22 cellular contexts compared by ENCODE assay signal in the genomic region with DNA sequence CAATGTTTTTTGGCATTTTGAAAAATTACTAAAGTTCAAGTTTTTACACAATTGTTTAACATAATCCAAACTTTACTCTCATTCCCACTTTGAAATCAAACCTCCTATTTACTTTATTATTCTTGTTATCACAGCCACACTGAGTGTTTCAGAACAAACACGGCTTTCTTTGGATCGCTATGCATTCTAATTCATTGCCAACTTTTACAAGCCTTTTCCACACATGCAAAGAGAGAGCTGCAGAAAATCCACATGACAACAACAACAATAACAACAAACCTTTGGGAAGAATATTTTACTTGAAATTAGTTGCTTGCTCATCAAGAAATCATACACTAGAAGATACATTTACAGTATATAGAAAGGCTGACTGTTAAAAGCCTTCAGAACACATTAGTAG. TPM values are rescaled to one million over a fixed set of nuclear protein-coding genes. Genes with fewer than 3 reads are reported as not detected.
DNase-seq lines count a peak whose midpoint lies in the region; ATAC-seq and TF ChIP-seq lines count a peak whose summit lies in the region.
"Had no signal": no experiment of that assay in that cellular context is flagged by ENCODE, and none has a peak within 500 bp of the region (broad histone marks: within the 10 kb centered on the region; RNA-seq: fewer than 3 reads in every experiment).

No MANE protein-coding gene starts in this region.

- DNase-seq in SJSA1 (ENCODE audit: low read depth in 1 of 2, low spot score in 2 of 2): no peak
- no peak for DNase-seq in fibroblast of lung (ENCODE audit: low read depth in 2 of 2)
- DNase-seq in transverse colon: no peak
- DNase-seq in activated CD8-positive, alpha-beta memory T cell treated with anti-CD3 and anti-CD28 coated beads, Interleukin-2, amount 50 U/mL, for 4 hours: no peak
- no peak for DNase-seq in G401 (ENCODE audit: low spot score)
- DNase-seq: activated CD8-positive, alpha-beta T cell treated with anti-CD3 and anti-CD28 coated beads for 36 hours; activated naive CD8-positive, alpha-beta T cell treated with anti-CD3 and anti-CD28 coated beads, Interleukin-2, amount 10 ng/mL, durations not matched to agents 7 days and 5 days; central memory CD4-positive, alpha-beta T cell; effector memory CD8-positive, alpha-beta T cell; kidney; NCI-H1417 treated with DMSO at 0.1 percent for 48 hours; NK-92 treated with Interleukin-12 subunit alpha and Interleukin-12 subunit beta, amount 100 ng/mL, for 24 hours; T-helper 1 cell had no signal

- TF ChIP-seq CTCF in fibroblast of lung (conservative IDR thresholded peaks at IDR 0.05 in 1 of 2, IDR thresholded peaks at IDR 0.05 in 1 of 2; ENCODE audit: low read depth in 1 of 2, low read length in 2 of 2) (no peak), nephron (IDR thresholded peaks at IDR 0.05; ENCODE audit: unreplicated experiment in 3 of 3) (no peak), transverse colon (IDR thresholded peaks at IDR 0.05) (no peak)

- ATAC-seq in HG03354 (IDR thresholded peaks at IDR 0.05; ENCODE audit: poor library complexity, severe bottlenecking, unreplicated experiment): no peak
- ATAC-seq: activated CD8-positive, alpha-beta T cell treated with anti-CD3 and anti-CD28 coated beads for 36 hours; effector memory CD8-positive, alpha-beta T cell; stimulated activated memory B cell treated with anti-CD40 and anti-IgM and Interleukin-4, amounts not matched to agents 10 μg/mL and 1 μg/mL and 100 μg/mL, for 72 hours had no signal

- no peak for TF ChIP-seq POLR2A in transverse colon (IDR thresholded peaks at IDR 0.05)

- H3K9me3 Mint-ChIP-seq in nephron: no peaks in the 10 kb centered on the region
- H3K9me3 Mint-ChIP-seq: activated CD8-positive, alpha-beta T cell treated with anti-CD3 and anti-CD28 coated beads for 36 hours; activated naive CD8-positive, alpha-beta T cell treated with anti-CD3 and anti-CD28 coated beads, Interleukin-2, amount 10 ng/mL, durations not matched to agents 7 days and 5 days; activated T-helper 1 cell treated with anti-CD3 and anti-CD28 coated beads, Interleukin-12 subunit alpha, Interleukin-12 subunit beta, Interleukin-2, Interleukin-4 antibody, amounts not matched to agents 30 ng/mL and 10 ng/mL and 1 ng/mL, durations not matched to agents 14 hours and 24 hours and 36 hours; CD14-positive monocyte; effector memory CD8-positive, alpha-beta T cell; stimulated activated memory B cell treated with anti-CD40 and anti-IgM and Interleukin-4, amounts not matched to agents 10 μg/mL and 1 μg/mL and 100 μg/mL, for 72 hours had no signal

- no peak overlapping the region for H3K4me3 Mint-ChIP-seq in nephron
- H3K4me3 Mint-ChIP-seq: activated CD8-positive, alpha-beta T cell treated with anti-CD3 and anti-CD28 coated beads for 36 hours; activated naive CD8-positive, alpha-beta T cell treated with anti-CD3 and anti-CD28 coated beads, Interleukin-2, amount 10 ng/mL, durations not matched to agents 7 days and 5 days; activated T-helper 1 cell treated with anti-CD3 and anti-CD28 coated beads, Interleukin-12 subunit alpha, Interleukin-12 subunit beta, Interleukin-2, Interleukin-4 antibody, amounts not matched to agents 30 ng/mL and 10 ng/mL and 1 ng/mL, durations not matched to agents 14 hours and 24 hours and 36 hours; CD14-positive monocyte; effector memory CD8-positive, alpha-beta T cell; stimulated activated memory B cell treated with anti-CD40 and anti-IgM and Interleukin-4, amounts not matched to agents 10 μg/mL and 1 μg/mL and 100 μg/mL, for 72 hours had no signal

- H3K27me3 ChIP-seq in SJSA1 (replicated peaks): no peaks in the 10 kb centered on the region
- H3K27me3 ChIP-seq in fibroblast of lung (ENCODE audit: control insufficient read depth, insufficient read depth, low read length): no peaks in the 10 kb centered on the region
- H3K27me3 ChIP-seq in transverse colon: no peaks in the 10 kb centered on the region
- H3K27me3 ChIP-seq: vagina had no signal

- H3K27me3 Mint-ChIP-seq in nephron (ENCODE audit: low read depth): no peaks in the 10 kb centered on the region
- H3K27me3 Mint-ChIP-seq: progenitor cell of endocrine pancreas had no signal

- no peak overlapping the region for H3K4me3 ChIP-seq in SJSA1
- no peak overlapping the region for H3K4me3 ChIP-seq in fibroblast of lung (replicated peaks in 1 of 4; ENCODE audit: control extremely low read depth in 1 of 4, insufficient read depth in 1 of 4, low read depth in 3 of 4, low read length in 4 of 4)
- no peak overlapping the region for H3K4me3 ChIP-seq in transverse colon

- peak overlapping the region; percentile 8 for H3K4me2 ChIP-seq in fibroblast of lung (ENCODE audit: extremely low read depth, insufficient read depth, low read length)

- peak overlapping the region; percentile 53 for H3K27ac ChIP-seq in SJSA1
- no peak overlapping the region for H3K27ac ChIP-seq in fibroblast of lung (ENCODE audit: insufficient read depth, low read length)
- peak overlapping the region in 1 of 4 donors; percentile 13 for H3K27ac ChIP-seq in transverse colon
- H3K27ac ChIP-seq: VCaP had no signal

- H3K4me1 Mint-ChIP-seq in nephron: peaks cover 23% of the 10 kb centered on the region
- H3K4me1 Mint-ChIP-seq: CD14-positive monocyte; stimulated activated memory B cell treated with anti-CD40 and anti-IgM and Interleukin-4, amounts not matched to agents 10 μg/mL and 1 μg/mL and 100 μg/mL, for 72 hours had no signal

- no peaks in the 10 kb centered on the region for H3K79me2 ChIP-seq in fibroblast of lung (ENCODE audit: control insufficient read depth, insufficient read depth, low read length)

- no peaks in the 10 kb centered on the region for H3K36me3 Mint-ChIP-seq in nephron (ENCODE audit: low read depth)
- H3K36me3 Mint-ChIP-seq: activated naive CD8-positive, alpha-beta T cell treated with anti-CD3 and anti-CD28 coated beads, Interleukin-2, amount 10 ng/mL, durations not matched to agents 7 days and 5 days; CD14-positive monocyte; stimulated activated memory B cell treated with anti-CD40 and anti-IgM and Interleukin-4, amounts not matched to agents 10 μg/mL and 1 μg/mL and 100 μg/mL, for 72 hours had no signal

- H3K4me1 ChIP-seq in ES-I3 (ENCODE audit: insufficient read depth, low read length) (peaks cover 38% of the 10 kb centered on the region), SJSA1 (replicated peaks) (peaks cover 17% of the 10 kb centered on the region), fibroblast of lung (ENCODE audit: control insufficient read depth, extremely low read depth, insufficient read depth, low read length) (peaks cover 2% of the 10 kb centered on the region), transverse colon (peaks cover 0 to 8% (median 0%) of the 10 kb centered on the region in 4 donors)

- H3K9ac ChIP-seq in ES-I3 (ENCODE audit: low read depth, low read length): peak overlapping the region; percentile 33; the same call in 1 of the 2 replicates
- no peak overlapping the region for H3K9ac ChIP-seq in fibroblast of lung (ENCODE audit: insufficient read depth, low read length)

- 77 to 100% methylated on average over 1 to 2 of the region's 2 CpGs for WGBS in transverse colon (ENCODE audit: low coverage in 1 of 2), 2 donors

- H3K36me3 ChIP-seq in ES-I3 (ENCODE audit: insufficient read depth, low read length) (no peaks in the 10 kb centered on the region), SJSA1 (no peaks in the 10 kb centered on the region), fibroblast of lung (ENCODE audit: control insufficient read depth, insufficient read depth, low read length) (no peaks in the 10 kb centered on the region), transverse colon (no peaks in the 10 kb centered on the region)
- H3K36me3 ChIP-seq: vagina had no signal

- no peaks in the 10 kb centered on the region for H3K9me3 ChIP-seq in ES-I3 (ENCODE audit: control insufficient read depth, insufficient read depth, low read length)
- H3K9me3 ChIP-seq in SJSA1 (replicated peaks): no peaks in the 10 kb centered on the region
- no peaks in the 10 kb centered on the region for H3K9me3 ChIP-seq in fibroblast of lung (ENCODE audit: control insufficient read depth, insufficient read depth, low read depth, low read length)
- no peaks in the 10 kb centered on the region for H3K9me3 ChIP-seq in transverse colon
- H3K9me3 ChIP-seq: vagina had no signal

- H3K27ac Mint-ChIP-seq in nephron: peak overlapping the region in 2 of 3 experiments; percentile 8 to 56
- H3K27ac Mint-ChIP-seq: activated CD8-positive, alpha-beta T cell treated with anti-CD3 and anti-CD28 coated beads for 36 hours; activated naive CD8-positive, alpha-beta T cell treated with anti-CD3 and anti-CD28 coated beads, Interleukin-2, amount 10 ng/mL, durations not matched to agents 7 days and 5 days; activated T-helper 1 cell treated with anti-CD3 and anti-CD28 coated beads, Interleukin-12 subunit alpha, Interleukin-12 subunit beta, Interleukin-2, Interleukin-4 antibody, amounts not matched to agents 30 ng/mL and 10 ng/mL and 1 ng/mL, durations not matched to agents 14 hours and 24 hours and 36 hours; CD14-positive monocyte; effector memory CD8-positive, alpha-beta T cell; stimulated activated memory B cell treated with anti-CD40 and anti-IgM and Interleukin-4, amounts not matched to agents 10 μg/mL and 1 μg/mL and 100 μg/mL, for 72 hours had no signal

- intact Hi-C loops in transverse colon (cut with DNase I; ENCODE audit: low total_unique reads): no loop called here

- in situ Hi-C loops in transverse colon (cut with MboI; ENCODE audit: low pct_ligation_motif_present in 1 of 4, low pct_unique_long_range_greater_than_20kb in 1 of 4, low sequenced_read_pairs in 3 of 4) (no loop called here), G401 (cut with HindIII; ENCODE audit: low sequenced_read_pairs) (no loop called here)

- TF ChIP-seq EP300 in transverse colon (IDR thresholded peaks at IDR 0.05; ENCODE audit: low read depth): no peak

- H2AFZ ChIP-seq in fibroblast of lung (ENCODE audit: low read length): no peak overlapping the region

- no peaks in the 10 kb centered on the region for H4K20me1 ChIP-seq in fibroblast of lung (ENCODE audit: control insufficient read depth, extremely low read depth, insufficient read depth, low read length)

RNA-seq across cellular contexts. Expression of gene TMEM30A, which starts 49.2 kb away (rescaled TPM):
- 177 and 253 TPM in 2 replicates for total RNA-seq in SJSA1 (2014; rRNA removed; shearing (Covaris generic))
- total RNA-seq in fibroblast of lung: 129 and 153 TPM in 2 replicates
- 70.9 and 111 TPM in 2 replicates for polyA plus RNA-seq in fibroblast of lung
- 113 and 142 TPM in 2 replicates for polyA plus RNA-seq in fibroblast of lung (2012)
- polyA minus RNA-seq in fibroblast of lung (ENCODE audit: low replicate concordance): 8.8 and 13.3 TPM in 2 replicates
- 10 to 100 TPM; 28.9 to 86.2 (median 56.5) TPM for total RNA-seq in transverse colon
- 26.7 and 44.2 TPM in 2 replicates for total RNA-seq in G401 (2014; rRNA removed; shearing (Covaris generic))
